Comparison of ENCODE assay signal across 19 cellular contexts in genomic region chrX:2640436-2641150, GRCh38.
"Had no signal": no experiment of that assay in that cellular context is flagged by ENCODE, and none has a peak within 500 bp of the region (broad histone marks: within the 10 kb centered on the region; RNA-seq: fewer than 3 reads in every experiment).

No MANE protein-coding gene starts in this region.

- H3K27me3 Mint-ChIP-seq: naive B cell, type B pancreatic cell had no signal

- H3K27ac Mint-ChIP-seq: naive B cell; nephron; stimulated activated effector memory CD8-positive, alpha-beta T cell treated with anti-CD3 and anti-CD28 coated beads, Interleukin-12 subunit alpha, Interleukin-12 subunit beta, amount 100 ng/mL, for 72 hours; type B pancreatic cell had no signal

- H3K4me1 Mint-ChIP-seq: nephron had no signal

- H3K4me3 Mint-ChIP-seq: naive B cell; nephron; stimulated activated effector memory CD8-positive, alpha-beta T cell treated with anti-CD3 and anti-CD28 coated beads, Interleukin-12 subunit alpha, Interleukin-12 subunit beta, amount 100 ng/mL, for 72 hours; type B pancreatic cell had no signal

- H3K9me3 Mint-ChIP-seq: naive B cell; nephron; stimulated activated effector memory CD8-positive, alpha-beta T cell treated with anti-CD3 and anti-CD28 coated beads, Interleukin-12 subunit alpha, Interleukin-12 subunit beta, amount 100 ng/mL, for 72 hours; type B pancreatic cell had no signal

- H3K4me3 ChIP-seq: dorsolateral prefrontal cortex, lung, smooth muscle cell, suprapubic skin, thyroid gland had no signal

- DNase-seq: cortex of kidney; dorsolateral prefrontal cortex; effector CD8-positive, alpha-beta T cell; foreskin keratinocyte; left colon; left ventricle myocardium superior; mesendoderm; naive B cell; posterior cingulate gyrus; right cardiac atrium; stimulated activated CD4-positive, alpha-beta T cell treated with anti-CD3 and anti-CD28 coated beads, Interleukin-2, amount 100 ng/mL, for 48 hours; stimulated activated naive CD8-positive, alpha-beta T cell treated with anti-CD3 and anti-CD28 coated beads, Interleukin-15, Interleukin-2, amounts not matched to agents 100 U/mL and 50 U/mL, for 24 hours; thyroid gland had no signal

- ATAC-seq: foreskin keratinocyte; left colon; left ventricle myocardium superior; right cardiac atrium; stimulated activated effector memory CD8-positive, alpha-beta T cell treated with anti-CD3 and anti-CD28 coated beads, Interleukin-12 subunit alpha, Interleukin-12 subunit beta, amount 100 ng/mL, for 72 hours; stimulated activated naive CD8-positive, alpha-beta T cell treated with anti-CD3 and anti-CD28 coated beads, Interleukin-15, Interleukin-2, amounts not matched to agents 100 U/mL and 50 U/mL, for 24 hours had no signal
